8 cellular contexts compared by ENCODE assay signal in genomic region chr10:92593553-92594046, GRCh38. TPM values are rescaled to one million over a fixed set of nuclear protein-coding genes. Genes with fewer than 3 reads are reported as not detected.
DNase-seq lines count a peak whose midpoint lies in the region; ATAC-seq and TF ChIP-seq lines count a peak whose summit lies in the region.

No MANE protein-coding gene starts in this region.

- H3K27me3 ChIP-seq in SJSA1 (replicated peaks) (no peaks in the 10 kb centered on the region), skeletal muscle satellite cell (ENCODE audit: control insufficient read depth, insufficient read depth, low read length) (no peaks in the 10 kb centered on the region)

- H3K27ac ChIP-seq in SJSA1 = peak overlapping the region; percentile 95

- peaks cover 23% of the 10 kb centered on the region for H3K36me3 ChIP-seq in SJSA1
- H3K36me3 ChIP-seq in skeletal muscle satellite cell (ENCODE audit: insufficient read depth, low read length) = no peaks in the 10 kb centered on the region

- peak overlapping the region; percentile 91 for H3K9ac ChIP-seq in skeletal muscle satellite cell (ENCODE audit: low read depth, low read length)

- no peaks in the 10 kb centered on the region; the same call in 1 of the 2 replicates for H3K9me3 ChIP-seq in SJSA1 (replicated peaks)
- H3K9me3 ChIP-seq in skeletal muscle satellite cell (replicated peaks; ENCODE audit: low read length) = no peaks in the 10 kb centered on the region

- H3K4me1 ChIP-seq in SJSA1 (replicated peaks) (peaks cover 30% of the 10 kb centered on the region), skeletal muscle satellite cell (ENCODE audit: control insufficient read depth, insufficient read depth, low read length) (peaks cover 17% of the 10 kb centered on the region)

- DNase-seq in DMS53 (lab: John Stamatoyannopoulos, UW) (peak; percentile 47), DMS53 treated with DMSO at 0.1 percent for 48 hours (lab: John Stamatoyannopoulos, UW; ENCODE audit: unreplicated experiment) (no peak), SJSA1 (ENCODE audit: low read depth in 1 of 2, low spot score in 2 of 2) (no peak), fibroblast of villous mesenchyme (ENCODE audit: low read depth) (peak; percentile 26), GM10248 (ENCODE audit: extremely low spot score) (no peak), D341Med (ENCODE audit: low spot score) (no peak)

- H3K4me2 ChIP-seq in skeletal muscle satellite cell (ENCODE audit: low read length) = peak overlapping the region; percentile 78

- CTCF ChIA-PET in GM10248 (lab: Yijun Ruan, JAX) = no interaction called here

- H3K4me3 ChIP-seq in SJSA1 (peak overlapping the region; percentile 67), fibroblast of villous mesenchyme (ENCODE audit: low read depth, low read length) (peak overlapping the region; percentile 88), skeletal muscle satellite cell (ENCODE audit: low read length) (peak overlapping the region; percentile 92)

- TF ChIP-seq CTCF in fibroblast of villous mesenchyme (IDR thresholded peaks at IDR 0.05; ENCODE audit: insufficient read depth, low read depth, low read length) = no peak
- no peak for TF ChIP-seq CTCF in GM10248 (IDR thresholded peaks at IDR 0.05; ENCODE audit: control extremely low read depth, extremely low read depth, low read depth, missing control alignments)

- ATAC-seq in HG02970 (IDR thresholded peaks at IDR 0.05; ENCODE audit: low FRiP score, unreplicated experiment) = no peak

- POLR2A ChIA-PET in GM10248 (lab: Yijun Ruan, JAX) = no interaction called here

RNA-seq across cellular contexts. Expression of gene KIF11, which starts 0.7 kb away (rescaled TPM):
- total RNA-seq in SJSA1 (2014; rRNA removed; shearing (Covaris generic)) = 79.7 and 93.0 TPM in 2 replicates
- total RNA-seq in fibroblast of villous mesenchyme = 11.9 and 20.7 TPM in 2 replicates
- 17.0 and 18.8 TPM in 2 replicates for total RNA-seq in skeletal muscle satellite cell (2012; rRNA removed)

RNA-seq across cellular contexts. Expression of gene IDE, which starts 19.7 kb away (rescaled TPM):
- 51.3 and 59.6 TPM in 2 replicates for total RNA-seq in SJSA1 (2014; rRNA removed; shearing (Covaris generic))
- 41.6 and 56.6 TPM in 2 replicates for total RNA-seq in fibroblast of villous mesenchyme
- 19.4 and 25.9 TPM in 2 replicates for total RNA-seq in skeletal muscle satellite cell (2012; rRNA removed)

Comparison
In these comparisons a context has a peak if more than half of its experiments do, and no peak if none do; other contexts are left out.
1. DNase-seq: peak in DMS53 (single experiment) and fibroblast of villous mesenchyme (single experiment); none in DMS53 treated with DMSO at 0.1 percent for 48 hours (single experiment), SJSA1 (0 of 2), GM10248 (single experiment) and D341Med (single experiment).
2. Peak in every context shown above with its lines, with median percentiles within 50 percentile points of each other: H3K4me3 ChIP-seq.